12 cellular contexts compared by ENCODE assay signal in genomic region chr9:133527444-133527920, GRCh38. TPM values are rescaled to one million over a fixed set of nuclear protein-coding genes. Genes with fewer than 3 reads are reported as not detected.
A peak's percentile ranks its signal among the peaks of the same experiment; 100 is the strongest.
DNase-seq lines count a peak whose midpoint lies in the region; ATAC-seq and TF ChIP-seq lines count a peak whose summit lies in the region.
"Had no signal": no experiment of that assay in that cellular context is flagged by ENCODE, and none has a peak within 500 bp of the region (broad histone marks: within the 10 kb centered on the region; RNA-seq: fewer than 3 reads in every experiment).

No MANE protein-coding gene starts in this region.

- peak; percentile 31 for ATAC-seq in thoracic aorta (ENCODE audit: insufficient number of reproducible peaks, low FRiP score, low read depth)
- ATAC-seq: Panc1 had no signal

- H3K9me3 ChIP-seq in Peyer's patch: no peaks in the 10 kb centered on the region
- H3K9me3 ChIP-seq in fibroblast of lung (ENCODE audit: control insufficient read depth, insufficient read depth, low read depth, low read length): no peaks in the 10 kb centered on the region
- no peaks in the 10 kb centered on the region for H3K9me3 ChIP-seq in thoracic aorta

- H3K27me3 ChIP-seq in Peyer's patch: no peaks in the 10 kb centered on the region
- H3K27me3 ChIP-seq in fibroblast of lung (ENCODE audit: control insufficient read depth, insufficient read depth, low read length): peaks cover 49% of the 10 kb centered on the region
- no peaks in the 10 kb centered on the region for H3K27me3 ChIP-seq in thoracic aorta (replicated peaks; ENCODE audit: insufficient read depth)

- H3K4me3 ChIP-seq in Peyer's patch (no peak overlapping the region), fibroblast of lung (replicated peaks in 1 of 4; ENCODE audit: control extremely low read depth in 1 of 4, insufficient read depth in 1 of 4, low read depth in 3 of 4, low read length in 4 of 4) (peak overlapping the region in 1 of 4 experiments; percentile 17), thoracic aorta (peak overlapping the region; percentile 54)

- TF ChIP-seq CTCF in Peyer's patch (IDR thresholded peaks at IDR 0.05) (no peak), fibroblast of lung (conservative IDR thresholded peaks at IDR 0.05 in 1 of 2, IDR thresholded peaks at IDR 0.05 in 1 of 2; ENCODE audit: low read depth in 1 of 2, low read length in 2 of 2) (no peak), thoracic aorta (IDR thresholded peaks at IDR 0.05) (no peak)

- no peaks in the 10 kb centered on the region for H3K79me2 ChIP-seq in fibroblast of lung (ENCODE audit: control insufficient read depth, insufficient read depth, low read length)

- H3K27ac ChIP-seq in Peyer's patch (peak overlapping the region in 3 of 4 donors; percentile 17 to 48 (median 43)), fibroblast of lung (ENCODE audit: insufficient read depth, low read length) (no peak overlapping the region), thoracic aorta (no peak overlapping the region)

- H3K4me1 ChIP-seq in Peyer's patch: peaks cover 0 to 23% (median 0%) of the 10 kb centered on the region in 4 donors
- H3K4me1 ChIP-seq in fibroblast of lung (ENCODE audit: control insufficient read depth, extremely low read depth, insufficient read depth, low read length): no peaks in the 10 kb centered on the region
- peaks cover 17 to 22% of the 10 kb centered on the region in 2 donors for H3K4me1 ChIP-seq in thoracic aorta (ENCODE audit: control insufficient read depth in 1 of 2, low read depth in 2 of 2)

- no peak overlapping the region for H3K4me2 ChIP-seq in fibroblast of lung (ENCODE audit: extremely low read depth, insufficient read depth, low read length)

- H2AFZ ChIP-seq in fibroblast of lung (ENCODE audit: low read length): no peak overlapping the region

- no peak for DNase-seq in Peyer's patch
- peak; percentile 13 to 22 for DNase-seq in fibroblast of lung (ENCODE audit: low read depth in 2 of 2)
- DNase-seq in midbrain (lab: John Stamatoyannopoulos, UW): peak; percentile 28
- DNase-seq in thoracic aorta (ENCODE audit: low spot score): no peak
- DNase-seq in AG08396 (ENCODE audit: low spot score): no peak
- DNase-seq in stimulated activated CD4-positive, alpha-beta T cell treated with anti-CD3 and anti-CD28 coated beads, Interleukin-2, amount 100 ng/mL, for 24 hours: no peak
- no peak for DNase-seq in NCI-H1417 (lab: John Stamatoyannopoulos, UW)
- DNase-seq: activated CD4-positive, alpha-beta T cell treated with anti-CD3 and anti-CD28 coated beads, Interleukin-2, amount 50 U/mL, for 4 hours; NCI-H446 treated with DMSO at 0.1 percent for 48 hours had no signal

- H3K36me3 ChIP-seq in Peyer's patch: no peaks in the 10 kb centered on the region
- H3K36me3 ChIP-seq in fibroblast of lung (ENCODE audit: control insufficient read depth, insufficient read depth, low read length): no peaks in the 10 kb centered on the region
- H3K36me3 ChIP-seq in thoracic aorta: no peaks in the 10 kb centered on the region

- H3K9ac ChIP-seq in fibroblast of lung (ENCODE audit: insufficient read depth, low read length): no peak overlapping the region

- H4K20me1 ChIP-seq in fibroblast of lung (ENCODE audit: control insufficient read depth, extremely low read depth, insufficient read depth, low read length): no peaks in the 10 kb centered on the region

- no peak for TF ChIP-seq POLR2A in Peyer's patch (IDR thresholded peaks at IDR 0.05)

RNA-seq across cellular contexts. Expression of gene MYMK, which starts 2.7 kb away (rescaled TPM):
- not detected for total RNA-seq in Peyer's patch
- total RNA-seq in fibroblast of lung: not detected in 2 replicates
- polyA plus RNA-seq in fibroblast of lung: not detected in 2 replicates
- not detected in 2 replicates for polyA plus RNA-seq in fibroblast of lung (2012)
- polyA minus RNA-seq in fibroblast of lung (ENCODE audit: low replicate concordance): 1.4 TPM in 1 of 2 replicates, not detected in the other
- not detected for total RNA-seq in thoracic aorta
- total RNA-seq: mesenteric fat pad, pulmonary artery endothelial cell had no signal

RNA-seq across cellular contexts. Expression of gene ADAMTSL2, which starts 7.0 kb away (rescaled TPM):
- 10 to 100 TPM in 1 of 4 donors, 1 to 10 TPM in 2, under 1 TPM in 1; 0.40 to 14.0 (median 1.8) TPM for total RNA-seq in Peyer's patch
- under 0.01 TPM in 2 replicates for total RNA-seq in fibroblast of lung
- polyA plus RNA-seq in fibroblast of lung: 0.09 TPM in 1 of 2 replicates, not detected in the other
- polyA plus RNA-seq in fibroblast of lung (2012): 0.27 TPM in 1 of 2 replicates, not detected in the other
- polyA minus RNA-seq in fibroblast of lung (ENCODE audit: low replicate concordance): 0.20 TPM in 1 of 2 replicates, not detected in the other
- total RNA-seq in thoracic aorta: 1 to 10 TPM; 2.8 to 5.5 TPM
- total RNA-seq: pulmonary artery endothelial cell had no signal

RNA-seq across cellular contexts. Expression of gene SLC2A6, which starts 48.6 kb away (rescaled TPM):
- 10 to 100 TPM in 1 of 4 donors, 1 to 10 TPM in 2, under 1 TPM in 1; 0.95 to 10.7 (median 2.2) TPM for total RNA-seq in Peyer's patch
- 5.6 and 9.1 TPM in 2 replicates for total RNA-seq in fibroblast of lung
- 6.7 and 7.6 TPM in 2 replicates for polyA plus RNA-seq in fibroblast of lung
- 11.1 and 12.7 TPM in 2 replicates for polyA plus RNA-seq in fibroblast of lung (2012)
- polyA minus RNA-seq in fibroblast of lung (ENCODE audit: low replicate concordance): 9.0 and 10.9 TPM in 2 replicates
- total RNA-seq in thoracic aorta: 1 to 10 TPM; 4.6 to 8.8 TPM

Comparison
In these comparisons a context has a peak if more than half of its experiments do, and no peak if none do; other contexts are left out.
1. DNase-seq: peak in fibroblast of lung (2 of 2) and midbrain (single experiment); none in Peyer's patch (0 of 3), thoracic aorta (single experiment), AG08396 (single experiment), stimulated activated CD4-positive, alpha-beta T cell treated with anti-CD3 and anti-CD28 coated beads, Interleukin-2, amount 100 ng/mL, for 24 hours (0 of 2) and NCI-H1417 (0 of 3).
2. H3K27ac ChIP-seq: peak in Peyer's patch (3 of 4); none in fibroblast of lung (single experiment) and thoracic aorta (0 of 2).